1 cellular context compared by ENCODE assay signal in genomic region chr3:136819784-136820640, GRCh38.
TF ChIP-seq lines count a peak whose summit lies in the region.

No MANE protein-coding gene starts in this region.

TF ChIP-seq in HepG2, 621 proteins besides CTCF, POLR2A, EP300 and RAD21 (continued from another document):
- TF ChIP-seq ZNF12 (CRISPR knock-in tag; IDR thresholded peaks at IDR 0.05) (0 out of 2 replicates have a peak, but pooled peaks have one; percentile 32), LCORL (IDR thresholded peaks at IDR 0.05) (no peak), LCORL (CRISPR knock-in tag; IDR thresholded peaks at IDR 0.05) (peak; percentile 14; the same call in 1 of the 2 replicates), ZBTB14 (CRISPR knock-in tag; IDR thresholded peaks at IDR 0.05) (peak; percentile 29; the same call in 1 of the 2 replicates), TMF1 (CRISPR knock-in tag; IDR thresholded peaks at IDR 0.05; ENCODE audit: low read depth) (0 out of 2 replicates have a peak, but pooled peaks have one; percentile 58), ZNF276 (CRISPR knock-in tag; IDR thresholded peaks at IDR 0.05; ENCODE audit: low read depth) (peak; percentile 79; the same call in 1 of the 2 replicates), ZNF790 (CRISPR knock-in tag; IDR thresholded peaks at IDR 0.05; ENCODE audit: borderline replicate concordance) (peak; percentile 52; the same call in 1 of the 2 replicates), THAP7 (CRISPR knock-in tag; IDR thresholded peaks at IDR 0.05) (peak; percentile 45; the same call in 1 of the 2 replicates), SRSF1 (optimal IDR thresholded peaks at IDR 0.05; ENCODE audit: low read depth, low read length) (no peak), ZNF446 (CRISPR knock-in tag; IDR thresholded peaks at IDR 0.05) (0 out of 2 replicates have a peak, but pooled peaks have one; percentile 72), ZIK1 (CRISPR knock-in tag; IDR thresholded peaks at IDR 0.05; ENCODE audit: borderline replicate concordance, low read depth) (peak; percentile 49; the same call in 1 of the 2 replicates), SIN3A (IDR thresholded peaks at IDR 0.05; ENCODE audit: borderline replicate concordance, low read depth, low read length) (peak; percentile 71; the same call in 1 of the 2 replicates), NR0B2 (CRISPR knock-in tag; IDR thresholded peaks at IDR 0.05) (peak; percentile 44)
